25 cellular contexts compared by ENCODE assay signal in genomic region chr5:90965110-90965676, GRCh38.
"Had no signal": no experiment of that assay in that cellular context is flagged by ENCODE, and none has a peak within 500 bp of the region (broad histone marks: within the 10 kb centered on the region; RNA-seq: fewer than 3 reads in every experiment).

No MANE protein-coding gene starts in this region.

- H3K4me3 ChIP-seq: cardiac muscle cell, SJCRH30, SK-N-MC had no signal

- H3K27ac Mint-ChIP-seq: activated CD4-positive, alpha-beta T cell treated with anti-CD3 and anti-CD28 coated beads, Interleukin-2, amount 10 ng/mL, durations not matched to agents 24 days and 14 days; activated naive CD4-positive, alpha-beta T cell treated with anti-CD3 and anti-CD28 coated beads, Interleukin-2, amount 50 U/mL, for 24 hours; activated T-helper 17 cell treated with anti-CD3 and anti-CD28 coated beads, Interleukin-2, amount 50 U/mL, for 72 hours had no signal

- FAIRE-seq: TTC549 had no signal

- H3K36me3 ChIP-seq: ascending aorta, cardiac muscle cell, SJCRH30 had no signal

- H3K27me3 ChIP-seq: ascending aorta, cardiac muscle cell, SJCRH30 had no signal

- H3K27ac ChIP-seq: ascending aorta, cardiac muscle cell, SJCRH30, SK-N-MC had no signal

- H3K4me1 Mint-ChIP-seq: activated naive CD4-positive, alpha-beta T cell treated with anti-CD3 and anti-CD28 coated beads, Interleukin-2, amount 50 U/mL, for 24 hours; activated T-helper 17 cell treated with anti-CD3 and anti-CD28 coated beads, Interleukin-2, amount 50 U/mL, for 72 hours; central memory CD8-positive, alpha-beta T cell had no signal

- DNase-seq: activated CD4-positive, alpha-beta T cell treated with anti-CD3 and anti-CD28 coated beads, Interleukin-2, amount 10 ng/mL, durations not matched to agents 24 days and 14 days; activated CD4-positive, alpha-beta T cell treated with anti-CD3 and anti-CD28 coated beads, Interleukin-2, amount 50 U/mL, for 4 hours; activated CD8-positive, alpha-beta T cell treated with anti-CD3 and anti-CD28 coated beads for 36 hours; activated gamma-delta T cell; activated naive CD4-positive, alpha-beta T cell treated with Interleukin-2 at 50 U/mL for 16 hours; activated T-cell treated with anti-CD3 and anti-CD28 coated beads, Interleukin-2, amount 50 U/mL, for 1 hour; activated T-cell treated with anti-CD3 and anti-CD28 coated beads, Interleukin-2, amount 50 U/mL, for 72 hours; NCI-H1105; NCI-H1417 treated with DMSO at 0.1 percent for 48 hours; NCI-H1694; NCI-H1930; NCI-H2081 treated with DMSO at 0.1 percent for 48 hours; NCI-H226; NCI-H446 treated with DMSO at 0.1 percent for 48 hours; NCI-H524; SHP77; SJCRH30 had no signal

- ATAC-seq: activated CD8-positive, alpha-beta T cell treated with anti-CD3 and anti-CD28 coated beads for 36 hours; activated T-cell treated with anti-CD3 and anti-CD28 coated beads, Interleukin-2, amount 50 U/mL, for 72 hours; activated T-helper 17 cell treated with anti-CD3 and anti-CD28 coated beads, Interleukin-2, amount 50 U/mL, for 72 hours; Panc1 had no signal

- H3K4me1 ChIP-seq: ascending aorta had no signal

- H3K4me3 Mint-ChIP-seq: activated CD4-positive, alpha-beta T cell treated with anti-CD3 and anti-CD28 coated beads, Interleukin-2, amount 10 ng/mL, durations not matched to agents 24 days and 14 days; activated CD8-positive, alpha-beta T cell treated with anti-CD3 and anti-CD28 coated beads for 36 hours; activated naive CD4-positive, alpha-beta T cell treated with anti-CD3 and anti-CD28 coated beads, Interleukin-2, amount 50 U/mL, for 24 hours; activated T-cell treated with anti-CD3 and anti-CD28 coated beads, Interleukin-2, amount 50 U/mL, for 72 hours; activated T-helper 17 cell treated with anti-CD3 and anti-CD28 coated beads, Interleukin-2, amount 50 U/mL, for 72 hours; central memory CD8-positive, alpha-beta T cell had no signal

- H3K9me3 Mint-ChIP-seq: activated CD4-positive, alpha-beta T cell treated with anti-CD3 and anti-CD28 coated beads, Interleukin-2, amount 10 ng/mL, durations not matched to agents 24 days and 14 days; activated CD8-positive, alpha-beta T cell treated with anti-CD3 and anti-CD28 coated beads for 36 hours; activated naive CD4-positive, alpha-beta T cell treated with anti-CD3 and anti-CD28 coated beads, Interleukin-2, amount 50 U/mL, for 24 hours; activated T-helper 17 cell treated with anti-CD3 and anti-CD28 coated beads, Interleukin-2, amount 50 U/mL, for 72 hours; central memory CD8-positive, alpha-beta T cell had no signal

- H3K9me3 ChIP-seq: ascending aorta, SJCRH30 had no signal
